Comparison of ENCODE assay signal across 30 cellular contexts in genomic region chr3:25520926-25521559, GRCh38.
"Had no signal": no experiment of that assay in that cellular context is flagged by ENCODE, and none has a peak within 500 bp of the region (broad histone marks: within the 10 kb centered on the region; RNA-seq: fewer than 3 reads in every experiment).

No MANE protein-coding gene starts in this region.

- H3K27ac Mint-ChIP-seq: activated naive CD8-positive, alpha-beta T cell treated with anti-CD3 and anti-CD28 coated beads for 36 hours; nephron progenitor cell; stimulated activated memory B cell treated with anti-CD40 and anti-IgM and Interleukin-4, amounts not matched to agents 10 μg/mL and 1 μg/mL and 100 μg/mL, for 72 hours; stimulated activated naive CD8-positive, alpha-beta T cell treated with anti-CD3 and anti-CD28 coated beads, Interleukin-15, amount 100 ng/mL, for 72 hours; T-helper 1 cell treated with Interleukin-12 subunit alpha and Interleukin-12 subunit beta and Interleukin-4 antibody, amounts not matched to agents 30 μg/mL and 1 μg/mL, for 36 hours; type B pancreatic cell had no signal

- H3K27me3 ChIP-seq: adrenal gland, body of pancreas, esophagus muscularis mucosa, neutrophil, uterus had no signal

- H3K4me3 Mint-ChIP-seq: activated naive CD8-positive, alpha-beta T cell treated with anti-CD3 and anti-CD28 coated beads for 36 hours; nephron progenitor cell; stimulated activated memory B cell treated with anti-CD40 and anti-IgM and Interleukin-4, amounts not matched to agents 10 μg/mL and 1 μg/mL and 100 μg/mL, for 72 hours; stimulated activated naive CD8-positive, alpha-beta T cell treated with anti-CD3 and anti-CD28 coated beads, Interleukin-15, amount 100 ng/mL, for 72 hours; T-helper 1 cell treated with Interleukin-12 subunit alpha and Interleukin-12 subunit beta and Interleukin-4 antibody, amounts not matched to agents 30 μg/mL and 1 μg/mL, for 36 hours; type B pancreatic cell had no signal

- H3K4me1 ChIP-seq: adrenal gland, body of pancreas had no signal

- H3K9me3 ChIP-seq: adrenal gland, body of pancreas, esophagus muscularis mucosa, neutrophil, uterus had no signal

- H3K4me3 ChIP-seq: adrenal gland, body of pancreas, esophagus muscularis mucosa, uterus had no signal

- FAIRE-seq: islet of Langerhans, small intestine, TTC549 had no signal

- H3K27ac ChIP-seq: adrenal gland, body of pancreas, esophagus muscularis mucosa, neutrophil, uterus, VCaP had no signal

- H3K36me3 ChIP-seq: adrenal gland, esophagus muscularis mucosa, neutrophil, uterus had no signal

- H3K9me3 Mint-ChIP-seq: activated naive CD8-positive, alpha-beta T cell treated with anti-CD3 and anti-CD28 coated beads for 36 hours; nephron progenitor cell; stimulated activated memory B cell treated with anti-CD40 and anti-IgM and Interleukin-4, amounts not matched to agents 10 μg/mL and 1 μg/mL and 100 μg/mL, for 72 hours; stimulated activated naive CD8-positive, alpha-beta T cell treated with anti-CD3 and anti-CD28 coated beads, Interleukin-15, amount 100 ng/mL, for 72 hours; T-helper 1 cell treated with Interleukin-12 subunit alpha and Interleukin-12 subunit beta and Interleukin-4 antibody, amounts not matched to agents 30 μg/mL and 1 μg/mL, for 36 hours had no signal

- DNase-seq: activated CD4-positive, alpha-beta T cell treated with anti-CD3 and anti-CD28 coated beads for 48 hours; activated CD4-positive, alpha-beta T cell treated with anti-CD3 and anti-CD28 coated beads, Interleukin-2, amount 50 U/mL, for 48 hours; activated CD8-positive, alpha-beta memory T cell treated with anti-CD3 and anti-CD28 coated beads for 24 hours; activated effector memory CD4-positive, alpha-beta T cell treated with Interleukin-2 at 50 U/mL for 16 hours; activated naive CD4-positive, alpha-beta T cell treated with Interleukin-2 at 50 U/mL for 16 hours; activated naive CD8-positive, alpha-beta T cell treated with anti-CD3 and anti-CD28 coated beads for 36 hours; adrenal gland; aorta; body of pancreas; foreskin melanocyte; mammary epithelial cell; nephron progenitor cell; small intestine; stimulated activated CD4-positive, alpha-beta T cell treated with anti-CD3 and anti-CD28 coated beads, Interleukin-1b, Interleukin-23, amount 100 ng/mL, for 48 hours; stimulated activated CD4-positive, alpha-beta T cell treated with anti-CD3 and anti-CD28 coated beads, Interleukin-4, amount 100 ng/mL, for 4 hours; stimulated activated CD8-positive, alpha-beta memory T cell treated with anti-CD3 and anti-CD28 coated beads, Interleukin-4, amount 100 ng/mL, for 48 hours; stimulated activated naive CD8-positive, alpha-beta T cell treated with anti-CD3 and anti-CD28 coated beads, Interleukin-15, amount 100 ng/mL, for 72 hours; substantia nigra; T-helper 9 cell; uterus had no signal

- ATAC-seq: activated CD4-positive, CD25-positive, alpha-beta regulatory T cell treated with anti-CD3 and anti-CD28 coated beads, Interleukin-2, amount 50 U/mL, for 24 hours; body of pancreas; sciatic nerve; stimulated activated memory B cell treated with anti-CD40 and anti-IgM and Interleukin-4, amounts not matched to agents 10 μg/mL and 1 μg/mL and 100 μg/mL, for 72 hours; stimulated activated naive CD8-positive, alpha-beta T cell treated with anti-CD3 and anti-CD28 coated beads, Interleukin-15, amount 100 ng/mL, for 72 hours had no signal

- H3K4me1 Mint-ChIP-seq: activated naive CD8-positive, alpha-beta T cell treated with anti-CD3 and anti-CD28 coated beads for 36 hours; stimulated activated memory B cell treated with anti-CD40 and anti-IgM and Interleukin-4, amounts not matched to agents 10 μg/mL and 1 μg/mL and 100 μg/mL, for 72 hours; stimulated activated naive CD8-positive, alpha-beta T cell treated with anti-CD3 and anti-CD28 coated beads, Interleukin-15, amount 100 ng/mL, for 72 hours had no signal

- H3K27me3 Mint-ChIP-seq: stimulated activated naive CD8-positive, alpha-beta T cell treated with anti-CD3 and anti-CD28 coated beads, Interleukin-15, amount 100 ng/mL, for 72 hours; type B pancreatic cell had no signal

- H3K36me3 Mint-ChIP-seq: activated naive CD8-positive, alpha-beta T cell treated with anti-CD3 and anti-CD28 coated beads for 36 hours; stimulated activated memory B cell treated with anti-CD40 and anti-IgM and Interleukin-4, amounts not matched to agents 10 μg/mL and 1 μg/mL and 100 μg/mL, for 72 hours had no signal
